5 cellular contexts compared by ENCODE assay signal in the genomic region with DNA sequence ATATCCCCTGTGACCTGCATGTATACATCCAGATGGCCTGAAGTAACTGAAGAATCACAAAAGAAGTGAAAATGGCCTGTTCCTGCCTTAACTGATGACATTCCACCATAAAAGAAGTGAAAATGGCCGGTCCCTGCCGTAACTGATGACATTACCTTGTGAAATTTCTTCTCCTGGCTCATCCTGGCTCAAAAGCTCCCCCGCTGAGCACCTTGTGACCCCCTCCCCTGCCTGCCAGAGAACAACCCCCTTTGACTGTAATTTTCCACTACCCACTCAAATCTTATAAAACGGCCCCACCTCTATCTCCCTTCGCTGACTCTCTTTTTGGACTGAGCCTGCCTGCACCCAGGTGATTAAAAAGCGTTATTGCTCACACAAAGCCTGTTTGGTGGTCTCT. TPM values are rescaled to one million over a fixed set of nuclear protein-coding genes. Genes with fewer than 3 reads are reported as not detected.
"Had no signal": no experiment of that assay in that cellular context is flagged by ENCODE, and none has a peak within 500 bp of the region (broad histone marks: within the 10 kb centered on the region; RNA-seq: fewer than 3 reads in every experiment).

No MANE protein-coding gene starts in this region.

RNA-seq across cellular contexts. Expression of gene TMEM229A, which starts 24.6 kb away (rescaled TPM):
- total RNA-seq: M059J, PC-3, Right ventricle myocardium inferior, RPMI7951, SJCRH30 had no signal
